Comparison of ENCODE assay signal across 8 cellular contexts in genomic region chr1:246506440-246506784, GRCh38. TPM values are rescaled to one million over a fixed set of nuclear protein-coding genes. Genes with fewer than 3 reads are reported as not detected.
DNase-seq lines count a peak whose midpoint lies in the region; ATAC-seq and TF ChIP-seq lines count a peak whose summit lies in the region.

No MANE protein-coding gene starts in this region.

- intact Hi-C loops in activated CD8-positive, alpha-beta T cell treated with anti-CD3 and anti-CD28 coated beads for 36 hours (cut with micrococcal nuclease) = loop anchor here (5.0 kb wide), 1 partner anchor 61 kb away; the partner anchor contains the start of genes CNST and TFB2M
- intact Hi-C loops in right cardiac atrium (cut with DNase I) = loop anchor here in 2 of 4 donors (5.0 to 10.0 kb wide), 2 partner anchors 188 to 191 kb away; no protein-coding TSS in a partner anchor
- intact Hi-C loops in sciatic nerve (cut with DNase I) = loop anchor here (10.0 kb wide), 1 partner anchor 188 kb away; no protein-coding TSS in a partner anchor

- TF ChIP-seq CTCF in activated CD8-positive, alpha-beta T cell treated with anti-CD3 and anti-CD28 coated beads for 36 hours (IDR thresholded peaks at IDR 0.05) = no peak

- peaks cover 10% of the 10 kb centered on the region for H3K36me3 Mint-ChIP-seq in activated CD8-positive, alpha-beta T cell treated with anti-CD3 and anti-CD28 coated beads for 36 hours (ENCODE audit: low read depth)

- no peaks in the 10 kb centered on the region for H3K4me1 ChIP-seq in right cardiac atrium (ENCODE audit: control insufficient read depth, insufficient read depth, low read length)

- peak overlapping the region; percentile 57 for H3K27ac Mint-ChIP-seq in activated CD8-positive, alpha-beta T cell treated with anti-CD3 and anti-CD28 coated beads for 36 hours

- peak overlapping the region; percentile 83 for H3K4me3 ChIP-seq in right cardiac atrium (ENCODE audit: low read length)

- DNase-seq in NCI-H1417 (lab: John Stamatoyannopoulos, UW) (peak in 2 of 3 experiments; percentile 50 to 55), NCI-H1417 treated with DMSO at 0.1 percent for 48 hours (lab: John Stamatoyannopoulos, UW) (no peak), right cardiac atrium (no peak), sciatic nerve (ENCODE audit: low spot score) (no peak), SKM-1 treated with dmso at 0.1 percent for 144 hours (lab: John Stamatoyannopoulos, UW; ENCODE audit: unreplicated experiment) (no peak), SK-N-DZ (ENCODE audit: low spot score) (no peak)
- peak; percentile 28 for DNase-seq in activated CD8-positive, alpha-beta T cell treated with anti-CD3 and anti-CD28 coated beads for 36 hours

- no peaks in the 10 kb centered on the region for H3K9me3 Mint-ChIP-seq in activated CD8-positive, alpha-beta T cell treated with anti-CD3 and anti-CD28 coated beads for 36 hours

- POLR2A ChIA-PET in activated CD8-positive, alpha-beta T cell treated with anti-CD3 and anti-CD28 coated beads for 36 hours (lab: Charles Lee) = interaction anchor here (1.1 to 1.4 kb wide), 5 partner anchors 12 to 218 kb away, joined by 3 to 5 read pairs (median 4); partner anchors contain the start of genes CNST and SCCPDH

- CTCF ChIA-PET in activated CD8-positive, alpha-beta T cell treated with anti-CD3 and anti-CD28 coated beads for 36 hours (lab: Charles Lee) = interaction anchor here (1.0 to 2.1 kb wide), 3 partner anchors 9 to 466 kb away, joined by 3 to 14 read pairs (median 4); no protein-coding TSS in a partner anchor

- no peaks in the 10 kb centered on the region for H3K27me3 Mint-ChIP-seq in activated CD8-positive, alpha-beta T cell treated with anti-CD3 and anti-CD28 coated beads for 36 hours

- ATAC-seq in HG03108 (IDR thresholded peaks at IDR 0.05; ENCODE audit: unreplicated experiment) (peak; percentile 8), right cardiac atrium (peak; percentile 10 to 15), sciatic nerve (peak; percentile 21)
- no peak for ATAC-seq in activated CD8-positive, alpha-beta T cell treated with anti-CD3 and anti-CD28 coated beads for 36 hours

- H3K4me1 Mint-ChIP-seq in activated CD8-positive, alpha-beta T cell treated with anti-CD3 and anti-CD28 coated beads for 36 hours (ENCODE audit: low read depth) = peaks cover 24% of the 10 kb centered on the region

- H3K27me3 ChIP-seq in right cardiac atrium (ENCODE audit: control insufficient read depth, insufficient read depth) = no peaks in the 10 kb centered on the region

- H3K9me3 ChIP-seq in right cardiac atrium (ENCODE audit: control insufficient read depth, low read length) = no peaks in the 10 kb centered on the region

- H3K27ac ChIP-seq in right cardiac atrium (ENCODE audit: low read length) = no peak overlapping the region

- 5% methylated on average over 12 of the region's 12 CpGs for WGBS in right cardiac atrium

- H3K4me3 Mint-ChIP-seq in activated CD8-positive, alpha-beta T cell treated with anti-CD3 and anti-CD28 coated beads for 36 hours = peak overlapping the region; percentile 84

RNA-seq across cellular contexts. Expression of gene SMYD3, which starts 0.7 kb away (rescaled TPM):
- total RNA-seq in activated CD8-positive, alpha-beta T cell treated with anti-CD3 and anti-CD28 coated beads for 36 hours = 10 to 100 TPM; 22.6 to 24.6 TPM
- total RNA-seq in right cardiac atrium (10 to 100 TPM in 2 of 4 donors, 1 to 10 TPM in 2; 9.1 to 11.6 (median 10.0) TPM), sciatic nerve (27.7 TPM)
- 6.8 TPM for polyA plus RNA-seq in right cardiac atrium
- polyA plus RNA-seq in SK-N-DZ (2014; cell fraction: cytosol; rRNA removed) = 30.5 and 39.5 TPM in 2 replicates
- polyA plus RNA-seq in SK-N-DZ (2014; cell fraction: nucleus; rRNA removed) = 17.7 and 22.1 TPM in 2 replicates

RNA-seq across cellular contexts. Expression of gene TFB2M, which starts 59.6 kb away (rescaled TPM):
- total RNA-seq in activated CD8-positive, alpha-beta T cell treated with anti-CD3 and anti-CD28 coated beads for 36 hours = 10 to 100 TPM; 16.0 TPM
- total RNA-seq in right cardiac atrium (10 to 100 TPM in 3 of 4 donors, 1 to 10 TPM in 1; 9.9 to 13.6 (median 10.5) TPM), sciatic nerve (6.6 TPM)
- 11.5 TPM for polyA plus RNA-seq in right cardiac atrium
- 22.9 and 24.7 TPM in 2 replicates for polyA plus RNA-seq in SK-N-DZ (2014; cell fraction: cytosol; rRNA removed)
- polyA plus RNA-seq in SK-N-DZ (2014; cell fraction: nucleus; rRNA removed) = 16.9 and 17.9 TPM in 2 replicates

RNA-seq across cellular contexts. Expression of gene CNST, which starts 59.8 kb away (rescaled TPM):
- total RNA-seq in activated CD8-positive, alpha-beta T cell treated with anti-CD3 and anti-CD28 coated beads for 36 hours = 10 to 100 TPM; 23.5 to 25.1 TPM
- total RNA-seq in right cardiac atrium (10 to 100 TPM; 18.6 to 32.6 (median 21.4) TPM), sciatic nerve (23.4 TPM)
- 7.3 TPM for polyA plus RNA-seq in right cardiac atrium
- 14.5 and 15.2 TPM in 2 replicates for polyA plus RNA-seq in SK-N-DZ (2014; cell fraction: cytosol; rRNA removed)
- polyA plus RNA-seq in SK-N-DZ (2014; cell fraction: nucleus; rRNA removed) = 10.5 and 16.5 TPM in 2 replicates

Comparison
In these comparisons a context has a peak if more than half of its experiments do, and no peak if none do; other contexts are left out.
1. DNase-seq: peak in NCI-H1417 (2 of 3) and activated CD8-positive, alpha-beta T cell treated with anti-CD3 and anti-CD28 coated beads for 36 hours (single experiment); none in NCI-H1417 treated with DMSO at 0.1 percent for 48 hours (single experiment), right cardiac atrium (0 of 3), sciatic nerve (single experiment), SKM-1 treated with dmso at 0.1 percent for 144 hours (single experiment) and SK-N-DZ (single experiment).